ENCODE assay signal across 8 cellular contexts in the genomic region with DNA sequence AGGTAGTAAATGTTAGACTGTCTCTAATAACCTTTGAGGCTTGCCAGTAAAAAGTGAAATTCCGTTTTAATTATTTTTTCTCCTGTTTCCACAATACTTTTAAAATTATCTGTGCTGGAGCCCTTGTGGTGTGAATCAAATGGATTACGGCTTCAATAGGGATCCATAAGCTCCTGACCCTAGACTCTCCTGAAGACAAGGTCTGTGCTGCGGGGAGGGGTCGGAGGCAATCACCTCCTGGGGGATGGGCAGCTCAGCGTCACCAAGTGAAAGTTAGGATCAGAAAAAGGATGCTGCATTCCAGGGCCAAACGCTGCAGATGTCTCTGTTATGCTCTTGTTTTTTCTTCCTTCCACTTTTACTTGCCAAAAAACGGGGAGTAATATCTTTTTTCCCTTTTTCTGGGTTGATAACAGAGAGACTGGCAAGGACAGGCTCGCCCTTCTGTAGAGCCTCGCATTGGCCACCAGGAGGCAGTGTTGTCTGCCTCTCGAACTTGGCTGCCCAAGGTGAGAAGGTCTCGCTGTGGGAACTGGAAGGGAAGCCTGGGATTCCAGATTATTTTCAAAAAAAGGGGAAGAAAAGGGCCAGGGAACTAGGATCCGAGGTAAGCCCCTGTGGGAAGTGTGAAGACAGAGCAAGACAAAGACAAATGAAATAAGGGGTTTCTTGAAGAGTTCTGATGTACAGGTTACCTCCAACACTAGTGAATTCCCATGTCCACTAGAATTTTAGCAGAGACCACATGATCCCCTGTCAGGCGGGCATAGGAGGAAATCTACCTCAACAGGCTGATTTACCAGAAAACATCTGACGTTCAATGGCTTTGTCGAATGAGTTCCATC.
A peak's percentile ranks its signal among the peaks of the same experiment; 100 is the strongest.
DNase-seq lines count a peak whose midpoint lies in the region; ATAC-seq, FAIRE-seq and TF ChIP-seq lines count a peak whose summit lies in the region.

No MANE protein-coding gene starts in this region.

- ATAC-seq in GM21447 (IDR thresholded peaks at IDR 0.05; ENCODE audit: unreplicated experiment): peak; percentile 60
- no peak for ATAC-seq in naive thymus-derived CD4-positive, alpha-beta T cell

- no peaks in the 10 kb centered on the region for H3K9me3 ChIP-seq in naive thymus-derived CD4-positive, alpha-beta T cell (ENCODE audit: control insufficient read depth in 2 of 3, low read length in 3 of 3)

- no peaks in the 10 kb centered on the region for H3K36me3 ChIP-seq in mesendoderm (ENCODE audit: control insufficient read depth, insufficient read depth, low read length)
- no peaks in the 10 kb centered on the region for H3K36me3 ChIP-seq in naive thymus-derived CD4-positive, alpha-beta T cell (ENCODE audit: control insufficient read depth in 2 of 3, insufficient read depth in 3 of 3, low read length in 3 of 3)

- peak overlapping the region; percentile 8 for H3K56ac ChIP-seq in mesendoderm (ENCODE audit: low read length)

- no peak overlapping the region for H2AK5ac ChIP-seq in mesendoderm (ENCODE audit: low read length)

- H4K5ac ChIP-seq in mesendoderm (ENCODE audit: low read length): no peak overlapping the region

- H3K27ac Mint-ChIP-seq in naive thymus-derived CD4-positive, alpha-beta T cell: no peak overlapping the region

- H4K8ac ChIP-seq in mesendoderm (ENCODE audit: low read depth, low read length): no peak overlapping the region

- H3K18ac ChIP-seq in mesendoderm (ENCODE audit: low read length): no peak overlapping the region

- H3K4me3 ChIP-seq in cardiac fibroblast (replicated peaks in 1 of 2; ENCODE audit: low read depth in 2 of 2, low read length in 2 of 2) (no peak overlapping the region), mesendoderm (ENCODE audit: low read length) (no peak overlapping the region)
- no peak overlapping the region for H3K4me3 ChIP-seq in naive thymus-derived CD4-positive, alpha-beta T cell (ENCODE audit: low read length)

- peaks cover 0 to 3% (median 0%) of the 10 kb centered on the region in 5 donors for H3K36me3 Mint-ChIP-seq in naive thymus-derived CD4-positive, alpha-beta T cell

- in situ Hi-C loops in G401 (cut with HindIII; ENCODE audit: low sequenced_read_pairs): no loop called here

- WGBS in mesendoderm (ENCODE audit: extremely low coverage, insufficient coverage, low lambda C conversion rate): no CpG with 5 or more reads among the region's 15 CpGs

- DNase-seq in G401 (ENCODE audit: low spot score) (peak; percentile 89), NCI-H146 treated with DMSO at 0.1 percent for 48 hours (lab: John Stamatoyannopoulos, UW; ENCODE audit: unreplicated experiment) (peak; percentile 70), cardiac fibroblast (ENCODE audit: low read depth in 2 of 2) (no peak), mesendoderm (peak; percentile 80), NCI-H2171 treated with DMSO at 0.1 percent for 48 hours (lab: John Stamatoyannopoulos, UW) (no peak), HTR-8/SVneo (ENCODE audit: insufficient read length, low spot score) (no peak)
- no peak for DNase-seq in naive thymus-derived CD4-positive, alpha-beta T cell

- H3K9me3 Mint-ChIP-seq in naive thymus-derived CD4-positive, alpha-beta T cell: peaks cover 0 to 9% (median 2%) of the 10 kb centered on the region in 11 donors

- peak; percentile 36 for TF ChIP-seq CTCF in cardiac fibroblast (IDR thresholded peaks at IDR 0.05; ENCODE audit: low read depth, low read length)

- H3K9ac ChIP-seq in mesendoderm (ENCODE audit: low read length): no peak overlapping the region

- no peak overlapping the region for H2BK5ac ChIP-seq in mesendoderm (ENCODE audit: low read length)

- no peaks in the 10 kb centered on the region for H3K79me2 ChIP-seq in mesendoderm (ENCODE audit: control insufficient read depth, insufficient read depth, low read length)

- no peak for FAIRE-seq in HTR-8/SVneo (lab: Jason Lieb, UNC)

- H2BK15ac ChIP-seq in mesendoderm (replicated peaks; ENCODE audit: low read depth): no peak overlapping the region

- H3K4me1 Mint-ChIP-seq in naive thymus-derived CD4-positive, alpha-beta T cell: no peaks in the 10 kb centered on the region

- intact Hi-C loops in naive thymus-derived CD4-positive, alpha-beta T cell (cut with micrococcal nuclease): no loop called here

- H3K4ac ChIP-seq in mesendoderm (ENCODE audit: low read depth, low read length): no peak overlapping the region

- CTCF ChIA-PET in naive thymus-derived CD4-positive, alpha-beta T cell (lab: Charles Lee): no interaction called here

- no peak overlapping the region for H3K4me3 Mint-ChIP-seq in naive thymus-derived CD4-positive, alpha-beta T cell

- H3K79me1 ChIP-seq in mesendoderm (ENCODE audit: low read length): no peaks in the 10 kb centered on the region

- POLR2A ChIA-PET in naive thymus-derived CD4-positive, alpha-beta T cell (lab: Charles Lee): no interaction called here

- H3K4me2 ChIP-seq in mesendoderm (ENCODE audit: low read length): no peak overlapping the region

- H3K27me3 Mint-ChIP-seq in naive thymus-derived CD4-positive, alpha-beta T cell: peaks cover 0 to 12% (median 6%) of the 10 kb centered on the region in 5 donors

- no peak overlapping the region for H3K23ac ChIP-seq in mesendoderm (ENCODE audit: low read length)

- H3K27ac ChIP-seq in mesendoderm (ENCODE audit: low read depth, low read length): no peak overlapping the region
- H3K27ac ChIP-seq in naive thymus-derived CD4-positive, alpha-beta T cell (ENCODE audit: low read depth, low read length): no peak overlapping the region

- no peak overlapping the region for H2BK120ac ChIP-seq in mesendoderm (ENCODE audit: low read depth, low read length)

- H3K4me1 ChIP-seq in mesendoderm (ENCODE audit: control insufficient read depth, low read depth, low read length): no peaks in the 10 kb centered on the region
- H3K4me1 ChIP-seq in naive thymus-derived CD4-positive, alpha-beta T cell (ENCODE audit: control insufficient read depth in 2 of 2, insufficient read depth in 2 of 2, low read length in 2 of 2): no peaks in the 10 kb centered on the region

- no peaks in the 10 kb centered on the region for H3K27me3 ChIP-seq in mesendoderm (ENCODE audit: insufficient read depth, low read length, poor library complexity)
- H3K27me3 ChIP-seq in naive thymus-derived CD4-positive, alpha-beta T cell (ENCODE audit: control insufficient read depth in 2 of 2, insufficient read depth in 2 of 2, low read length in 2 of 2): no peaks in the 10 kb centered on the region

Comparison
In these comparisons a context has a peak if more than half of its experiments do, and no peak if none do; other contexts are left out.
1. DNase-seq: peak in G401 (single experiment), NCI-H146 treated with DMSO at 0.1 percent for 48 hours (single experiment) and mesendoderm (single experiment); none in cardiac fibroblast (0 of 2), NCI-H2171 treated with DMSO at 0.1 percent for 48 hours (single experiment), naive thymus-derived CD4-positive, alpha-beta T cell (0 of 9) and HTR-8/SVneo (single experiment).